ENCODE assay signal across 1 cellular context in the genomic region with DNA sequence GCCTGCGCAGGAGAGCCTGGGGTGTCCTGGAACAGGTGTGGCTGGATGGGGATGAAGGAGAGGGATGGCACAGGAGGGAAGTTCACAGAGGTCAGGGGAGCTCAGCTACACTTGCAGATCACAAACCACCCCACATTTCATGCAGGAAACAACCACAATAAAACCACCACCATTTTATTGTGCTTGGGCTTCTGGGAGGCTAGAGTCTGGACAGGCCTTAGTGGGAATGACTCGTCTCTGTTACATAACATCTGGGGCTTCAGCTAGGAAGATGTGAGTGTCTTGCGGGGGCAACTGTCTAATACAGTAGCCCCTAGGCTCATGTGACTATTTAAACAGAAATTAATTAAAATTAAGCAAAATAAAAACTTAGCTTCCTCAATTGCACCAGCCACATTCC.
TF ChIP-seq lines count a peak whose summit lies in the region.

No MANE protein-coding gene starts in this region.

TF ChIP-seq in HepG2, 621 proteins besides CTCF, POLR2A, EP300 and RAD21:
- TF ChIP-seq, protein P1, sequence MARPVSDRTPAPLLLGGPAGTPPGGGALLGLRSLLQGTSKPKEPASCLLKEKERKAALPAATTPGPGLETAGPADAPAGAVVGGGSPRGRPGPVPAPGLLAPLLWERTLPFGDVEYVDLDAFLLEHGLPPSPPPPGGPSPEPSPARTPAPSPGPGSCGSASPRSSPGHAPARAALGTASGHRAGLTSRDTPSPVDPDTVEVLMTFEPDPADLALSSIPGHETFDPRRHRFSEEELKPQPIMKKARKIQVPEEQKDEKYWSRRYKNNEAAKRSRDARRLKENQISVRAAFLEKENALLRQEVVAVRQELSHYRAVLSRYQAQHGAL (CRISPR knock-in tag; IDR thresholded peaks at IDR 0.05; ENCODE audit: not compliant biosample characterization): no peak
- 0 out of 2 replicates have a peak, but pooled peaks have one; percentile 33 for TF ChIP-seq ZNF816 (CRISPR knock-in tag; IDR thresholded peaks at IDR 0.05; ENCODE audit: borderline replicate concordance)
- TF ChIP-seq, protein P2, sequence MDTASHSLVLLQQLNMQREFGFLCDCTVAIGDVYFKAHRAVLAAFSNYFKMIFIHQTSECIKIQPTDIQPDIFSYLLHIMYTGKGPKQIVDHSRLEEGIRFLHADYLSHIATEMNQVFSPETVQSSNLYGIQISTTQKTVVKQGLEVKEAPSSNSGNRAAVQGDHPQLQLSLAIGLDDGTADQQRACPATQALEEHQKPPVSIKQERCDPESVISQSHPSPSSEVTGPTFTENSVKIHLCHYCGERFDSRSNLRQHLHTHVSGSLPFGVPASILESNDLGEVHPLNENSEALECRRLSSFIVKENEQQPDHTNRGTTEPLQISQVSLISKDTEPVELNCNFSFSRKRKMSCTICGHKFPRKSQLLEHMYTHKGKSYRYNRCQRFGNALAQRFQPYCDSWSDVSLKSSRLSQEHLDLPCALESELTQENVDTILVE (CRISPR knock-in tag; IDR thresholded peaks at IDR 0.05): no peak
- no peak for TF ChIP-seq BRF2 (CRISPR knock-in tag; IDR thresholded peaks at IDR 0.05)
- TF ChIP-seq ZNF263 (CRISPR knock-in tag; IDR thresholded peaks at IDR 0.05): peak; percentile 46; the same call in 1 of the 2 replicates
- TF ChIP-seq, protein P3, sequence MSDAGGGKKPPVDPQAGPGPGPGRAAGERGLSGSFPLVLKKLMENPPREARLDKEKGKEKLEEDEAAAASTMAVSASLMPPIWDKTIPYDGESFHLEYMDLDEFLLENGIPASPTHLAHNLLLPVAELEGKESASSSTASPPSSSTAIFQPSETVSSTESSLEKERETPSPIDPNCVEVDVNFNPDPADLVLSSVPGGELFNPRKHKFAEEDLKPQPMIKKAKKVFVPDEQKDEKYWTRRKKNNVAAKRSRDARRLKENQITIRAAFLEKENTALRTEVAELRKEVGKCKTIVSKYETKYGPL (CRISPR knock-in tag; IDR thresholded peaks at IDR 0.05): peak; percentile 49; the same call in 1 of the 2 replicates
- TF ChIP-seq, protein P4, sequence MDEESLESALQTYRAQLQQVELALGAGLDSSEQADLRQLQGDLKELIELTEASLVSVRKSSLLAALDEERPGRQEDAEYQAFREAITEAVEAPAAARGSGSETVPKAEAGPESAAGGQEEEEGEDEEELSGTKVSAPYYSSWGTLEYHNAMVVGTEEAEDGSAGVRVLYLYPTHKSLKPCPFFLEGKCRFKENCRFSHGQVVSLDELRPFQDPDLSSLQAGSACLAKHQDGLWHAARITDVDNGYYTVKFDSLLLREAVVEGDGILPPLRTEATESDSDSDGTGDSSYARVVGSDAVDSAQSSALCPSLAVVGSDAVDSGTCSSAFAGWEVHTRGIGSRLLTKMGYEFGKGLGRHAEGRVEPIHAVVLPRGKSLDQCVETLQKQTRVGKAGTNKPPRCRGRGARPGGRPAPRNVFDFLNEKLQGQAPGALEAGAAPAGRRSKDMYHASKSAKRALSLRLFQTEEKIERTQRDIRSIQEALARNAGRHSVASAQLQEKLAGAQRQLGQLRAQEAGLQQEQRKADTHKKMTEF (CRISPR knock-in tag; IDR thresholded peaks at IDR 0.05): no peak
